Comparison of ENCODE assay signal across 8 cellular contexts in genomic region chr12:63668800-63669365, GRCh38. TPM values are rescaled to one million over a fixed set of nuclear protein-coding genes. Genes with fewer than 3 reads are reported as not detected.
DNase-seq lines count a peak whose midpoint lies in the region; ATAC-seq, FAIRE-seq and TF ChIP-seq lines count a peak whose summit lies in the region.
"Not testable (repeated sequence)": the region's sequence is repeated elsewhere in the genome, so short reads cannot be mapped to it uniquely, and the experiment has no call there.

No MANE protein-coding gene starts in this region.

- H3K4me3 Mint-ChIP-seq in activated T-cell treated with anti-CD3 and anti-CD28 coated beads, Interleukin-2, amount 50 U/mL, for 4 hours, result peak overlapping the region; percentile 70

- peak; percentile 76 to 77 for ATAC-seq in A549
- peak; percentile 51 for ATAC-seq in GM18505 (IDR thresholded peaks at IDR 0.05; ENCODE audit: unreplicated experiment)
- peak; percentile 34 for ATAC-seq in HG02870 (IDR thresholded peaks at IDR 0.05; ENCODE audit: unreplicated experiment)
- peak; percentile 56 to 65 for ATAC-seq in activated T-cell treated with anti-CD3 and anti-CD28 coated beads, Interleukin-2, amount 50 U/mL, for 4 hours

- peak overlapping the region; percentile 74 for H3K4me3 ChIP-seq in A549
- H3K4me3 ChIP-seq in endocrine pancreas (ENCODE audit: control insufficient read depth, insufficient read depth, low read length), result peak overlapping the region; percentile 47
- H3K4me3 ChIP-seq in kidney (ENCODE audit: low read length in 2 of 2), result peak overlapping the region; percentile 82 to 83
- H3K4me3 ChIP-seq in rectal smooth muscle tissue (ENCODE audit: low read length), result peak overlapping the region; percentile 49

- H3K36me3 Mint-ChIP-seq in activated T-cell treated with anti-CD3 and anti-CD28 coated beads, Interleukin-2, amount 50 U/mL, for 4 hours (ENCODE audit: insufficient read depth), result not testable (repeated sequence)

- CTCF ChIA-PET in A549 (lab: Yijun Ruan, JAX), result interaction anchor here (1.7 kb wide), 1 partner anchor 133 kb away, joined by 7 read pairs; no protein-coding TSS in a partner anchor

- not testable (repeated sequence) for H3K4me1 ChIP-seq in A549; endocrine pancreas (ENCODE audit: control insufficient read depth, insufficient read depth, low read length); kidney (ENCODE audit: control insufficient read depth in 1 of 2, insufficient read depth in 1 of 2, low read depth in 1 of 2, low read length in 2 of 2); rectal smooth muscle tissue (ENCODE audit: control insufficient read depth, insufficient read depth, low read length)

- not testable (repeated sequence) for H3K36me3 ChIP-seq in endocrine pancreas (ENCODE audit: control insufficient read depth, insufficient read depth, low read length); kidney (ENCODE audit: control insufficient read depth in 1 of 2, insufficient read depth in 2 of 2, low read length in 2 of 2); rectal smooth muscle tissue (ENCODE audit: control insufficient read depth, insufficient read depth, low read length)

- not testable (repeated sequence) for TF ChIP-seq RAD21 in A549 (conservative IDR thresholded peaks at IDR 0.05 in 1 of 2, IDR thresholded peaks at IDR 0.05 in 1 of 2)

- H3K27me3 Mint-ChIP-seq in activated T-cell treated with anti-CD3 and anti-CD28 coated beads, Interleukin-2, amount 50 U/mL, for 4 hours (ENCODE audit: low read depth), result peaks cover 26% of the 10 kb centered on the region

- TF ChIP-seq CTCF in A549 (IDR thresholded peaks at IDR 0.05); kidney (IDR thresholded peaks at IDR 0.05; ENCODE audit: borderline replicate concordance, extremely low read depth, insufficient read depth): not testable (repeated sequence)

- H3K4me1 Mint-ChIP-seq in activated T-cell treated with anti-CD3 and anti-CD28 coated beads, Interleukin-2, amount 50 U/mL, for 4 hours (ENCODE audit: low read depth), result peaks cover 19% of the 10 kb centered on the region

- WGBS in A549 (ENCODE audit: missing lambda C conversion rate), result 30% methylated on average over 39 of the region's 44 CpGs

- intact Hi-C loops in kidney (cut with DNase I), result not testable (repeated sequence)

- H3K9me3 Mint-ChIP-seq in activated T-cell treated with anti-CD3 and anti-CD28 coated beads, Interleukin-2, amount 50 U/mL, for 4 hours, result not testable (repeated sequence)

- TF ChIP-seq POLR2A in A549 (IDR thresholded peaks at IDR 0.05; ENCODE audit: low read length); GM18505 (IDR thresholded peaks at IDR 0.05; ENCODE audit: borderline replicate concordance, extremely low read depth, insufficient read depth, insufficient read length): not testable (repeated sequence)

- not testable (repeated sequence) for H3K9me3 ChIP-seq in A549; endocrine pancreas (ENCODE audit: control insufficient read depth, low read length); kidney (ENCODE audit: control insufficient read depth in 1 of 2, low read length in 2 of 2)

- peak overlapping the region; percentile 68 for H3K9ac ChIP-seq in endocrine pancreas (ENCODE audit: control insufficient read depth, insufficient read depth, low read length)
- peak overlapping the region in 1 of 2 donors; percentile 72 for H3K9ac ChIP-seq in kidney (ENCODE audit: low read length in 2 of 2)
- H3K9ac ChIP-seq in rectal smooth muscle tissue (ENCODE audit: low read length), result not testable (repeated sequence)

- peak overlapping the region; percentile 76 to 91 for H3K27ac ChIP-seq in A549
- peak overlapping the region; percentile 89 for H3K27ac ChIP-seq in kidney (ENCODE audit: low read depth in 2 of 2, low read length in 2 of 2)
- peak overlapping the region; percentile 85 for H3K27ac ChIP-seq in rectal smooth muscle tissue (ENCODE audit: low read depth, low read length)

- not testable (repeated sequence) for TF ChIP-seq EP300 in A549 (IDR thresholded peaks at IDR 0.05)

- H3K4me2 ChIP-seq in A549, result peak overlapping the region; percentile 92

- H3K27me3 ChIP-seq in endocrine pancreas (ENCODE audit: control insufficient read depth, insufficient read depth, low read length); rectal smooth muscle tissue (ENCODE audit: control insufficient read depth, insufficient read depth, low read length): not testable (repeated sequence)

- peak in 1 of 2 experiments; percentile 15 for DNase-seq in A549 (ENCODE audit: low read depth in 1 of 2, low spot score in 1 of 2)
- peak; percentile 50 for DNase-seq in NCI-H510A treated with DMSO at 0.1 percent for 48 hours (lab: John Stamatoyannopoulos, UW)
- DNase-seq in activated T-cell treated with anti-CD3 and anti-CD28 coated beads, Interleukin-2, amount 50 U/mL, for 4 hours, result not testable (repeated sequence)
- peak; percentile 68 for DNase-seq in kidney

- POLR2A ChIA-PET in A549 (lab: Yijun Ruan, JAX), result not testable (repeated sequence)

- not testable (repeated sequence) for FAIRE-seq in A549 (lab: Jason Lieb, UNC); kidney (lab: Jason Lieb, UNC)

TF ChIP-seq in A549, 52 proteins besides CTCF, POLR2A, EP300 and RAD21:
- TF ChIP-seq HDAC2 (IDR thresholded peaks at IDR 0.05), result peak; percentile 23; the same call in 1 of the 2 replicates

RNA-seq across cellular contexts. Expression of gene DPY19L2, which starts 0.6 kb away (rescaled TPM):
- polyA plus RNA-seq in A549 (2011; rRNA removed), result 3.5 and 5.8 TPM in 2 replicates
- 0.79 and 1.0 TPM in 2 replicates for polyA plus RNA-seq in A549 (2012; cell fraction: cytosol; rRNA removed)
- 3.7 and 5.3 TPM in 2 replicates for polyA plus RNA-seq in A549 (2012; cell fraction: nucleus; rRNA removed)
- 3.7 to 3.9 TPM (median 3.9 TPM) in 3 replicates for polyA plus RNA-seq in A549 (2017; fragmentation: RNase III; extraction: RNeasy Plus Mini Kit Qiagen cat#74134 plus additional on column Dnase treatment)
- polyA minus RNA-seq in A549 (2011; rRNA and poly(A)+ RNA removed), result 1.3 and 1.9 TPM in 2 replicates
- total RNA-seq in activated T-cell treated with anti-CD3 and anti-CD28 coated beads, Interleukin-2, amount 50 U/mL, for 4 hours, result 1 to 10 TPM; 1.5 to 3.0 (median 2.3) TPM
- total RNA-seq in kidney, result 24.5 TPM
- polyA plus RNA-seq in kidney (ENCODE audit: insufficient read depth, low read depth, low replicate concordance), result 17.8 TPM
